In the genomic region with DNA sequence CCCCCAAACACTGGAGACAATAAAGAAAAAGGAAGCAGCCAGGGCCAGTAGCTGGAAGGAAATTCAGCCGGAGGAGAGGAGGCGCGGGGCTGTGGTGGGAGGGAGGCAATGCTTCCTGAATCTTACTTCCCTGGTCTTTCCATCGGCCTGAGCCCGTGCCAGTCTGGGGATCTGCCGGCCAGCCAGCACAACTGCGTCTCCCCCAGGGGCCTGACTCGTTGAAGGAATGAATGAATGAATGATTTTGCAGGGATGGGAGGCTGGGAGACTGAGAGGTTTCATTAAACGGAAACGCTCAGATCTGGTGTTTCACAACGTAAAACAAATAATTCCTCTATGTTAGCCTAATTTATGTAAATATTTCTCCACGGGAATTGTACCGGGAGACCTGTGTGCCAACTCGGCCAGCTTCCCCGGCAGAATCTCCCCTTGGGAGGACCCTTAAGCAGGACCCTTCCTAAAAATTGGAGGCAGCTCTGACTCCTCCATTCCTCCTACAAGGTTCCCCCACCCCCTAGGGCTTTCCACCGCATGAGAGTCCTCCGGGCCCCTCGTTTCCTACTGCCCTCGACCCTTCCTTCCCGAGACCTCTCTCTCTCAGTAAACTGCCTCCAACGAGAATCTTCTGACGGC, we compare ENCODE assay signal across 9 cellular contexts. TPM values are rescaled to one million over a fixed set of nuclear protein-coding genes. Genes with fewer than 3 reads are reported as not detected.
A peak's percentile ranks its signal among the peaks of the same experiment; 100 is the strongest.
DNase-seq lines count a peak whose midpoint lies in the region; ATAC-seq, FAIRE-seq and TF ChIP-seq lines count a peak whose summit lies in the region.
"Had no signal": no experiment of that assay in that cellular context is flagged by ENCODE, and none has a peak within 500 bp of the region (broad histone marks: within the 10 kb centered on the region; RNA-seq: fewer than 3 reads in every experiment).

No MANE protein-coding gene starts in this region.

- no peaks in the 10 kb centered on the region for H3K9me2 ChIP-seq in PC-9 (ENCODE audit: insufficient read depth)

- peaks cover 40% of the 10 kb centered on the region for H3K4me1 Mint-ChIP-seq in Caco-2 (ENCODE audit: low read depth, unreplicated experiment)

- DNase-seq in Caco-2: no peak
- DNase-seq in PC-9: no peak
- peak in 3 of 6 donors; percentile 26 to 58 (median 52) for DNase-seq in pancreas
- no peak for DNase-seq in effector CD4-positive, alpha-beta T cell
- no peak for DNase-seq in COLO829 (ENCODE audit: low spot score)

- peaks cover 27% of the 10 kb centered on the region for H3K79me2 ChIP-seq in PC-9 (ENCODE audit: low read depth)

- POLR2A ChIA-PET in Caco-2 (lab: Charles Lee) (interaction anchor here (2.2 kb wide), 1 partner anchor 10 kb away, joined by 8 read pairs; no protein-coding TSS in a partner anchor), PC-9 (lab: Charles Lee; ENCODE audit: unreplicated experiment) (no interaction called here)

- peaks cover 13% of the 10 kb centered on the region; the same call in 1 of the 2 replicates for H3F3A ChIP-seq in PC-9 (ENCODE audit: insufficient read depth, low read depth)

- no peaks in the 10 kb centered on the region for H3K27me3 Mint-ChIP-seq in Caco-2 (ENCODE audit: insufficient read depth, unreplicated experiment)

- H3K4me3 ChIP-seq in Caco-2 (ENCODE audit: low read depth, low read length): peak overlapping the region; percentile 74
- H3K4me3 ChIP-seq in PC-9: peak overlapping the region; percentile 59; the same call in 1 of the 2 replicates
- peak overlapping the region; percentile 47 to 91 for H3K4me3 ChIP-seq in esophagus (ENCODE audit: low read depth in 1 of 2, low read length in 2 of 2)
- peak overlapping the region; percentile 35 to 60 (median 46) for H3K4me3 ChIP-seq in pancreas

- peak overlapping the region; percentile 79 for H3K4me2 ChIP-seq in PC-9

- TF ChIP-seq CTCF in Caco-2 (IDR thresholded peaks at IDR 0.05; ENCODE audit: insufficient read depth in 1 of 2, low read depth in 1 of 2, low read length in 1 of 2, severe bottlenecking in 1 of 2, unreplicated experiment in 1 of 2): no peak
- TF ChIP-seq CTCF in PC-9 (conservative IDR thresholded peaks at IDR 0.05): no peak
- TF ChIP-seq CTCF in pancreas (IDR thresholded peaks at IDR 0.05): no peak

- H3K27me3 ChIP-seq in Caco-2 (replicated peaks; ENCODE audit: control insufficient read depth, insufficient read depth, low read length): no peaks in the 10 kb centered on the region
- no peaks in the 10 kb centered on the region for H3K27me3 ChIP-seq in PC-9 (ENCODE audit: insufficient read depth, low read depth)
- peaks cover 0 to 1% of the 10 kb centered on the region in 2 donors for H3K27me3 ChIP-seq in esophagus (ENCODE audit: control insufficient read depth in 1 of 2, insufficient read depth in 2 of 2, low read length in 2 of 2)
- no peaks in the 10 kb centered on the region for H3K27me3 ChIP-seq in pancreas

- BruUV-seq in Caco-2 (replicated peaks; lab: Mats Ljungman, UMichigan): no TSS peak
- no TSS peak for BruUV-seq in PC-9 (replicated peaks; lab: Mats Ljungman, UMichigan)

- H4K20me1 ChIP-seq in PC-9 (ENCODE audit: insufficient read depth): peaks cover 14% of the 10 kb centered on the region; the same call in 1 of the 2 replicates

- intact Hi-C loops in Caco-2 (cut with micrococcal nuclease; ENCODE audit: unreplicated experiment): no loop called here
- intact Hi-C loops in PC-9 (cut with micrococcal nuclease; ENCODE audit: unreplicated experiment): no loop called here
- intact Hi-C loops in pancreas (cut with DNase I): no loop called here

- H2AFZ ChIP-seq in PC-9: peak overlapping the region; percentile 58; the same call in 1 of the 2 replicates

- no peaks in the 10 kb centered on the region for H3K9me3 Mint-ChIP-seq in Caco-2 (ENCODE audit: unreplicated experiment)

- H3K36me3 Mint-ChIP-seq in Caco-2 (ENCODE audit: insufficient read depth, unreplicated experiment): peaks cover 47% of the 10 kb centered on the region

- ATAC-seq in pancreas: no peak
- ATAC-seq in GM18517 (IDR thresholded peaks at IDR 0.05; ENCODE audit: unreplicated experiment): no peak
- no peak for ATAC-seq in GM18909 (IDR thresholded peaks at IDR 0.05; ENCODE audit: poor library complexity, unreplicated experiment)

- H3K4me3 Mint-ChIP-seq in Caco-2 (ENCODE audit: unreplicated experiment): peak overlapping the region; percentile 79

- CTCF ChIA-PET in Caco-2 (lab: Charles Lee): interaction anchor here (0.8 kb wide), 1 partner anchor 10 kb away, joined by 3 read pairs; no protein-coding TSS in a partner anchor
- CTCF ChIA-PET in PC-9 (lab: Charles Lee): interaction anchor here (0.7 kb wide), 1 partner anchor 296 kb away, joined by 3 read pairs; no protein-coding TSS in a partner anchor

- peaks cover 30% of the 10 kb centered on the region for H3K4me1 ChIP-seq in Caco-2
- peaks cover 21% of the 10 kb centered on the region for H3K4me1 ChIP-seq in PC-9 (replicated peaks; ENCODE audit: insufficient read depth)
- peaks cover 2 to 11% of the 10 kb centered on the region in 2 donors for H3K4me1 ChIP-seq in esophagus (ENCODE audit: control insufficient read depth in 2 of 2, insufficient read depth in 2 of 2, low read length in 1 of 2)
- H3K4me1 ChIP-seq in pancreas: peaks cover 9 to 21% (median 19%) of the 10 kb centered on the region in 3 donors

- no peak overlapping the region for H3K27ac ChIP-seq in PC-9
- no peak overlapping the region for H3K27ac ChIP-seq in esophagus (ENCODE audit: low read depth in 2 of 2, low read length in 1 of 2)
- no peak overlapping the region for H3K27ac ChIP-seq in pancreas

- 20 to 23% methylated on average over 22 of the region's 22 CpGs for WGBS in esophagus, 2 donors
- whole genome bisulfite sequencing in pancreas, 2 donors: 22 to 23% methylated on average over 22 of the region's 22 CpGs

- FAIRE-seq in pancreas (lab: Jason Lieb, UNC): no peak
- FAIRE-seq: endometrium had no signal

- H3K9me3 ChIP-seq in Caco-2 (no peaks in the 10 kb centered on the region), PC-9 (ENCODE audit: insufficient read depth, low read depth) (no peaks in the 10 kb centered on the region), esophagus (ENCODE audit: control insufficient read depth in 2 of 2, insufficient read depth in 1 of 2, low read depth in 1 of 2, low read length in 1 of 2) (no peaks in the 10 kb centered on the region), pancreas (no peaks in the 10 kb centered on the region)

- H3K36me3 ChIP-seq in Caco-2 (ENCODE audit: control insufficient read depth, insufficient read depth, low read length) (no peaks in the 10 kb centered on the region), PC-9 (ENCODE audit: low read depth) (no peaks in the 10 kb centered on the region), esophagus (ENCODE audit: control insufficient read depth in 2 of 2, insufficient read depth in 2 of 2, low read length in 1 of 2) (peaks cover 0 to 12% of the 10 kb centered on the region in 2 donors), pancreas (no peaks in the 10 kb centered on the region)

- no peak overlapping the region for H3K27ac Mint-ChIP-seq in Caco-2 (ENCODE audit: unreplicated experiment)

RNA-seq across cellular contexts. Expression of a gene that starts 1.3 kb away (rescaled TPM):
- total RNA-seq in Caco-2 (2022) (52.6 and 57.7 TPM in 2 replicates), PC-9 (2021) (109 and 125 TPM in 2 replicates), pancreas (10 to 100 TPM in 3 of 6 donors, 1 to 10 TPM in 3; 4.7 to 13.2 (median 8.6) TPM)
- polyA plus RNA-seq in esophagus (100 to 1,000 TPM in 1 of 2 donors, 10 to 100 TPM in 1; 91.2 to 107 TPM), pancreas (10 to 100 TPM; 11.6 to 16.4 TPM)

RNA-seq across cellular contexts. Expression of a gene that starts 42.0 kb away (rescaled TPM):
- total RNA-seq in Caco-2 (2022) (20.1 and 23.2 TPM in 2 replicates), PC-9 (2021) (17.4 and 18.1 TPM in 2 replicates), pancreas (10 to 100 TPM in 4 of 6 donors, 1 to 10 TPM in 2; 9.5 to 15.1 (median 12.4) TPM)
- polyA plus RNA-seq in esophagus (10 to 100 TPM; 21.5 to 26.7 TPM), pancreas (10 to 100 TPM; 22.4 to 30.8 TPM)
